In the genomic region with DNA sequence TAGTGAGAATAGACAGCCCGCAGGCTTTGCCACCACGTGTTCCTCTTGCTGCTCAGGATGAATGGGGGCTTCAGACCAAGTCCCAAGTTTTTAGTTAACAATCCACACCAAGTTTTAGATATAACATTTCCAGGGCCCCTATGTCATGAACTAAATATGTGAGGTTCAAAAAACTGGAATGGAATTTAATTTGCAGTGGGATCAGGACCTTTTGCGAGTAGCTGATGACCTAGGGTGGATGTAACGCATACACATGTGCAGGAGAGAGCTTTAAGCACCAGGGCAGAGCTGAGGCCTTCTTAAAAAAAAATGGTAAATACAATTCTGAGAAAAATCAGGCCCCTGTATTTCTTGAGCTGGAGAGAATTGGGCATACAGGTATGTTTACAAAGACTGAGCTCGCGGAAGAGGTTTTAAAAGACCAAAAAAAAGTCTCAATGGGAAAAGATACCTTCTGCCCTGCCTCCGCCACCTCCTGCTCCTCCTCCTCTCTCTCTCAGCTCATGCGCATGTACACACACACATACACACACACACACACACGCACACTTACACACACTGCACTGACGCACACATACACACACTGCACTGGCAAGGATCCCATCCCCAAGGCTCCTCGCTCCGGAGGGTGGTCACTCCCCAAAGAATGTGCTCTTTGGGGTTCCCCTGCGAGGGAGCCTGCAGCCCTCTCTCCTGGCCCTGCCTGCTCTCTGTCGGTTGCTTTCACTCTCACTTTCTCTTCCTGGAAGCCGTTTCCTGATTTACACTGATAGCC, we compare ENCODE assay signal across 8 cellular contexts.
DNase-seq lines count a peak whose midpoint lies in the region; ATAC-seq and FAIRE-seq lines count a peak whose summit lies in the region.

No MANE protein-coding gene starts in this region.

- H3K9me3 Mint-ChIP-seq in activated naive CD8-positive, alpha-beta T cell treated with anti-CD3 and anti-CD28 coated beads, Interleukin-2, amount 50 U/mL, for 24 hours, result no peaks in the 10 kb centered on the region

- FAIRE-seq in G401.6 (lab: Jason Lieb, UNC), result peak; percentile 93

- ATAC-seq in GM21786 (IDR thresholded peaks at IDR 0.05; ENCODE audit: unreplicated experiment), result peak; percentile 96
- peak; percentile 92 for ATAC-seq in activated naive CD8-positive, alpha-beta T cell treated with anti-CD3 and anti-CD28 coated beads, Interleukin-2, amount 50 U/mL, for 24 hours

- peak overlapping the region; percentile 91 for H3K27ac Mint-ChIP-seq in activated naive CD8-positive, alpha-beta T cell treated with anti-CD3 and anti-CD28 coated beads, Interleukin-2, amount 50 U/mL, for 24 hours

- H3K4me1 Mint-ChIP-seq in activated naive CD8-positive, alpha-beta T cell treated with anti-CD3 and anti-CD28 coated beads, Interleukin-2, amount 50 U/mL, for 24 hours, result peaks cover 18% of the 10 kb centered on the region

- DNase-seq in NOMO-1 treated with dmso at 0.1 percent for 144 hours (lab: John Stamatoyannopoulos, UW; ENCODE audit: unreplicated experiment) (peak; percentile 4), iPS-NIHi7 (ENCODE audit: extremely low spot score) (peak; percentile 45), DMS79 treated with DMSO at 0.1 percent for 48 hours (lab: John Stamatoyannopoulos, UW) (no peak), HUDEP-2 (lab: John Stamatoyannopoulos, UW; ENCODE audit: unreplicated experiment in 76 of 76) (no peak)
- DNase-seq in activated naive CD8-positive, alpha-beta T cell treated with anti-CD3 and anti-CD28 coated beads, Interleukin-2, amount 50 U/mL, for 24 hours, result peak; percentile 43
- DNase-seq in stimulated activated CD4-positive, alpha-beta T cell treated with anti-CD3 and anti-CD28 coated beads, Interleukin-12 subunit alpha, Interleukin-12 subunit beta, amount 100 ng/mL, for 48 hours (ENCODE audit: low read depth in 2 of 3, low spot score in 1 of 3), result peak; percentile 8 to 26 (median 13)

- H3K36me3 Mint-ChIP-seq in activated naive CD8-positive, alpha-beta T cell treated with anti-CD3 and anti-CD28 coated beads, Interleukin-2, amount 50 U/mL, for 24 hours (ENCODE audit: low read depth), result no peaks in the 10 kb centered on the region

- no peaks in the 10 kb centered on the region for H3K27me3 Mint-ChIP-seq in activated naive CD8-positive, alpha-beta T cell treated with anti-CD3 and anti-CD28 coated beads, Interleukin-2, amount 50 U/mL, for 24 hours

- H3K4me3 Mint-ChIP-seq in activated naive CD8-positive, alpha-beta T cell treated with anti-CD3 and anti-CD28 coated beads, Interleukin-2, amount 50 U/mL, for 24 hours, result peak overlapping the region; percentile 78

Comparison
In these comparisons a context has a peak if more than half of its experiments do, and no peak if none do; other contexts are left out.
1. DNase-seq: peak in NOMO-1 treated with dmso at 0.1 percent for 144 hours (single experiment), activated naive CD8-positive, alpha-beta T cell treated with anti-CD3 and anti-CD28 coated beads, Interleukin-2, amount 50 U/mL, for 24 hours (single experiment), iPS-NIHi7 (single experiment) and stimulated activated CD4-positive, alpha-beta T cell treated with anti-CD3 and anti-CD28 coated beads, Interleukin-12 subunit alpha, Interleukin-12 subunit beta, amount 100 ng/mL, for 48 hours (3 of 3); none in DMS79 treated with DMSO at 0.1 percent for 48 hours (single experiment) and HUDEP-2 (0 of 76).